In genomic region chrX:71164071-71164470, GRCh38 we compare ENCODE assay signal across 14 cellular contexts. TPM values are rescaled to one million over a fixed set of nuclear protein-coding genes. Genes with fewer than 3 reads are reported as not detected.
A peak's percentile ranks its signal among the peaks of the same experiment; 100 is the strongest.
DNase-seq lines count a peak whose midpoint lies in the region.
"Had no signal": no experiment of that assay in that cellular context is flagged by ENCODE, and none has a peak within 500 bp of the region (broad histone marks: within the 10 kb centered on the region; RNA-seq: fewer than 3 reads in every experiment).

No MANE protein-coding gene starts in this region.

- DNase-seq in mesenteric fat pad (ENCODE audit: low spot score), result peak; percentile 72
- DNase-seq in NCI-H2171 (lab: John Stamatoyannopoulos, UW), result no peak
- no peak for DNase-seq in SIG-M5 treated with dmso at 0.1 percent for 504 hours (lab: John Stamatoyannopoulos, UW; ENCODE audit: unreplicated experiment)
- no peak for DNase-seq in Kasumi-1 (lab: John Stamatoyannopoulos, UW)
- DNase-seq: C1 segment of cervical spinal cord; Calu3; CD4-positive, alpha-beta T cell; DMS 273 treated with DMSO at 0.1 percent for 48 hours; GM23248 had no signal

- peak overlapping the region; percentile 66 for H3K27ac ChIP-seq in angular gyrus (ENCODE audit: low read depth, low read length)
- H3K27ac ChIP-seq in cingulate gyrus (ENCODE audit: low read depth, low read length), result peak overlapping the region; percentile 63
- peak overlapping the region; percentile 15 for H3K27ac ChIP-seq in temporal lobe (ENCODE audit: low read depth, low read length)
- H3K27ac ChIP-seq: GM23248 had no signal

RNA-seq across cellular contexts. Expression of gene NLGN3, which starts 19.4 kb away (rescaled TPM):
- total RNA-seq in mesenteric fat pad (0.48 TPM), temporal lobe (34.7 TPM)
- total RNA-seq: Daoy had no signal

RNA-seq across cellular contexts. Expression of gene MED12, which starts 45.7 kb away (rescaled TPM):
- total RNA-seq in mesenteric fat pad, result 46.7 TPM
- 22.1 TPM for total RNA-seq in temporal lobe

RNA-seq across cellular contexts. Expression of gene IL2RG, which starts 52.7 kb away (rescaled TPM):
- total RNA-seq in mesenteric fat pad, result 5.8 TPM
- 0.25 TPM for total RNA-seq in temporal lobe
- total RNA-seq: Daoy, GM23248 had no signal

RNA-seq across cellular contexts. Expression of gene CXorf65, which starts 57.5 kb away (rescaled TPM):
- total RNA-seq in mesenteric fat pad (2.2 TPM), temporal lobe (not detected)
- total RNA-seq: Calu3, Daoy, GM23248 had no signal

RNA-seq across cellular contexts. Expression of gene GJB1, which starts 59.0 kb away (rescaled TPM):
- total RNA-seq in mesenteric fat pad (not detected), temporal lobe (under 0.01 TPM)
- total RNA-seq: B cell; CD4-positive, alpha-beta T cell; Daoy; GM23248 had no signal

Comparison
In these comparisons a context has a peak if more than half of its experiments do, and no peak if none do; other contexts are left out.
1. H3K27ac ChIP-seq: peak in every context shown above with its lines; median percentile 66 in angular gyrus; 63 in cingulate gyrus; 15 in temporal lobe.
2. RNA of gene NLGN3, which starts 19.4 kb away (total RNA-seq): 34.7 TPM in temporal lobe (single experiment); 0.48 TPM in mesenteric fat pad (single experiment); every median in the first group is over 10 times any median in the second.